9 cellular contexts compared by ENCODE assay signal in genomic region chr4:90419124-90419711, GRCh38.
DNase-seq lines count a peak whose midpoint lies in the region; ATAC-seq, FAIRE-seq and TF ChIP-seq lines count a peak whose summit lies in the region.
"Had no signal": no experiment of that assay in that cellular context is flagged by ENCODE, and none has a peak within 500 bp of the region (broad histone marks: within the 10 kb centered on the region; RNA-seq: fewer than 3 reads in every experiment).

No MANE protein-coding gene starts in this region.

- TF ChIP-seq CTCF in RWPE1 (conservative IDR thresholded peaks at IDR 0.05; ENCODE audit: low read depth) (peak; percentile 64), foreskin fibroblast (IDR thresholded peaks at IDR 0.05; ENCODE audit: low read depth, low read length) (peak; percentile 32), smooth muscle cell (IDR thresholded peaks at IDR 0.05; ENCODE audit: borderline replicate concordance, insufficient read depth, poor library complexity, severe bottlenecking) (peak; percentile 58), ascending aorta (IDR thresholded peaks at IDR 0.05) (peak in 1 of 3 experiments; percentile 34)

- H3K4me1 ChIP-seq in smooth muscle cell (ENCODE audit: low read depth) = no peaks in the 10 kb centered on the region
- no peaks in the 10 kb centered on the region for H3K4me1 ChIP-seq in ascending aorta
- H3K4me1 ChIP-seq: BLaER1 treated with 17β-estradiol and CSF1 and Interleukin-3, amounts not matched to agents 10 nM and 100 nM had no signal

- intact Hi-C loops in ascending aorta (cut with DNase I) = no loop called here

- H3K27me3 ChIP-seq in smooth muscle cell (ENCODE audit: low read depth) (no peaks in the 10 kb centered on the region), ascending aorta (no peaks in the 10 kb centered on the region)
- H3K27me3 ChIP-seq: BLaER1 treated with 17β-estradiol and CSF1 and Interleukin-3, amounts not matched to agents 10 nM and 100 nM had no signal

- WGBS in smooth muscle cell (ENCODE audit: low lambda C conversion rate) = 2% methylated on average over 2 of the region's 2 CpGs

- H2AFZ ChIP-seq in smooth muscle cell (ENCODE audit: low read depth) = peak overlapping the region; percentile 49

- H3K9me3 ChIP-seq in smooth muscle cell (replicated peaks; ENCODE audit: low read depth) (no peaks in the 10 kb centered on the region), ascending aorta (no peaks in the 10 kb centered on the region)
- H3K9me3 ChIP-seq: BLaER1 treated with 17β-estradiol and CSF1 and Interleukin-3, amounts not matched to agents 10 nM and 100 nM had no signal

- DNase-seq in NCI-H2081 (lab: John Stamatoyannopoulos, UW) = peak; percentile 8 to 48
- DNase-seq in NCI-H2081 treated with DMSO at 0.1 percent for 48 hours (lab: John Stamatoyannopoulos, UW) = no peak
- DNase-seq in HTR-8/SVneo (ENCODE audit: insufficient read length, low spot score) = peak; percentile 39
- peak; percentile 41 for DNase-seq in RWPE1 (ENCODE audit: low spot score)
- peak; percentile 0 to 18 for DNase-seq in foreskin fibroblast
- DNase-seq in smooth muscle cell (lab: John Stamatoyannopoulos, UW; ENCODE audit: unreplicated experiment) = no peak
- DNase-seq in ascending aorta (ENCODE audit: low spot score in 2 of 2) = no peak

- H4K20me1 ChIP-seq in smooth muscle cell (ENCODE audit: low read depth) = no peaks in the 10 kb centered on the region
- H4K20me1 ChIP-seq: BLaER1 treated with 17β-estradiol and CSF1 and Interleukin-3, amounts not matched to agents 10 nM and 100 nM had no signal

- no peaks in the 10 kb centered on the region for H3F3A ChIP-seq in smooth muscle cell (ENCODE audit: low read depth)

- H3K9ac ChIP-seq in smooth muscle cell (ENCODE audit: low read depth) = no peak overlapping the region
- H3K9ac ChIP-seq: BLaER1 treated with 17β-estradiol and CSF1 and Interleukin-3, amounts not matched to agents 10 nM and 100 nM had no signal

- no peak overlapping the region for H3K4me2 ChIP-seq in smooth muscle cell
- H3K4me2 ChIP-seq: BLaER1 treated with 17β-estradiol and CSF1 and Interleukin-3, amounts not matched to agents 10 nM and 100 nM had no signal

- no peaks in the 10 kb centered on the region for H3K79me2 ChIP-seq in smooth muscle cell (ENCODE audit: low read depth)

- CTCF ChIA-PET in RWPE1 (lab: Yijun Ruan, JAX) = interaction anchor here (0.6 to 1.5 kb wide), 5 partner anchors 14 to 1966 kb away, joined by 3 to 4 read pairs (median 3); no protein-coding TSS in a partner anchor

- no peak for FAIRE-seq in HTR-8/SVneo (lab: Jason Lieb, UNC)

- peak; percentile 93 for ATAC-seq in GM21529 (IDR thresholded peaks at IDR 0.05; ENCODE audit: unreplicated experiment)

- H3K36me3 ChIP-seq in smooth muscle cell (ENCODE audit: low read depth) (no peaks in the 10 kb centered on the region), ascending aorta (no peaks in the 10 kb centered on the region)
- H3K36me3 ChIP-seq: BLaER1 treated with 17β-estradiol and CSF1 and Interleukin-3, amounts not matched to agents 10 nM and 100 nM had no signal

- no peak overlapping the region for H3K4me3 ChIP-seq in foreskin fibroblast (ENCODE audit: low read depth in 1 of 2, low read length in 2 of 2)
- H3K4me3 ChIP-seq in smooth muscle cell = no peak overlapping the region
- H3K4me3 ChIP-seq in ascending aorta = no peak overlapping the region
- H3K4me3 ChIP-seq: BLaER1 treated with 17β-estradiol and CSF1 and Interleukin-3, amounts not matched to agents 10 nM and 100 nM had no signal

- H3K27ac ChIP-seq in RWPE1 (no peak overlapping the region), smooth muscle cell (ENCODE audit: low read depth) (no peak overlapping the region), ascending aorta (no peak overlapping the region)
- H3K27ac ChIP-seq: BLaER1 treated with 17β-estradiol and CSF1 and Interleukin-3, amounts not matched to agents 10 nM and 100 nM had no signal

- POLR2A ChIA-PET in RWPE1 (lab: Yijun Ruan, JAX; ENCODE audit: low non-redundant PET) = no interaction called here

Comparison
In these comparisons a context has a peak if more than half of its experiments do, and no peak if none do; other contexts are left out.
1. DNase-seq: peak in NCI-H2081 (2 of 2), HTR-8/SVneo (single experiment), RWPE1 (single experiment) and foreskin fibroblast (2 of 2); none in NCI-H2081 treated with DMSO at 0.1 percent for 48 hours (single experiment), smooth muscle cell (single experiment) and ascending aorta (0 of 2).